17 cellular contexts compared by ENCODE assay signal in genomic region chr22:44379817-44380560, GRCh38.
"Had no signal": no experiment of that assay in that cellular context is flagged by ENCODE, and none has a peak within 500 bp of the region (broad histone marks: within the 10 kb centered on the region; RNA-seq: fewer than 3 reads in every experiment).

No MANE protein-coding gene starts in this region.

- DNase-seq: activated CD4-positive, alpha-beta memory T cell treated with anti-CD3 and anti-CD28 coated beads, Interleukin-2, amount 10 ng/mL, durations not matched to agents 7 days and 5 days; activated CD4-positive, alpha-beta T cell treated with anti-CD3 and anti-CD28 coated beads for 4 hours; activated effector memory CD4-positive, alpha-beta T cell treated with anti-CD3 and anti-CD28 coated beads, Interleukin-2, amount 50 U/mL, for 16 hours; activated T-cell treated with anti-CD3 and anti-CD28 coated beads, Interleukin-2, amount 50 U/mL, for 4 hours; amniotic stem cell; cerebellar nuclear complex; gastrocnemius medialis; hypothalamus; stimulated activated CD4-positive, alpha-beta T cell treated with anti-CD3 and anti-CD28 coated beads, Interleukin-2, amount 100 ng/mL, for 48 hours; stimulated activated naive B cell treated with anti-CD40 and anti-IgM and Interleukin-4, amounts not matched to agents 10 μg/mL and 1 μg/mL and 100 μg/mL, for 72 hours; T-helper 2 cell had no signal

- H3K27me3 ChIP-seq: body of pancreas, pancreas, tibial nerve had no signal

- H3K4me1 ChIP-seq: body of pancreas, gastrocnemius medialis, pancreas, tibial nerve had no signal

- H3K36me3 ChIP-seq: gastrocnemius medialis, pancreas, tibial nerve had no signal

- H3K4me3 Mint-ChIP-seq: activated CD4-positive, alpha-beta memory T cell treated with anti-CD3 and anti-CD28 coated beads, Interleukin-2, amount 10 ng/mL, durations not matched to agents 7 days and 5 days; activated naive CD8-positive, alpha-beta T cell; activated T-cell treated with anti-CD3 and anti-CD28 coated beads, Interleukin-2, amount 50 U/mL, for 4 hours; mesothelial cell of epicardium; stimulated activated naive B cell treated with anti-CD40 and anti-IgM and Interleukin-4, amounts not matched to agents 10 μg/mL and 1 μg/mL and 100 μg/mL, for 72 hours; WTC11 had no signal

- H3K27ac Mint-ChIP-seq: activated CD4-positive, alpha-beta memory T cell treated with anti-CD3 and anti-CD28 coated beads, Interleukin-2, amount 10 ng/mL, durations not matched to agents 7 days and 5 days; activated naive CD8-positive, alpha-beta T cell; mesothelial cell of epicardium; stimulated activated naive B cell treated with anti-CD40 and anti-IgM and Interleukin-4, amounts not matched to agents 10 μg/mL and 1 μg/mL and 100 μg/mL, for 72 hours; WTC11 had no signal

- H3K4me3 ChIP-seq: body of pancreas, gastrocnemius medialis, pancreas, tibial nerve had no signal

- ATAC-seq: activated T-cell treated with anti-CD3 and anti-CD28 coated beads, Interleukin-2, amount 50 U/mL, for 4 hours; body of pancreas; gastrocnemius medialis; pancreas; stimulated activated naive B cell treated with anti-CD40 and anti-IgM and Interleukin-4, amounts not matched to agents 10 μg/mL and 1 μg/mL and 100 μg/mL, for 72 hours; WTC11 had no signal

- H3K4me1 Mint-ChIP-seq: activated CD4-positive, alpha-beta memory T cell treated with anti-CD3 and anti-CD28 coated beads, Interleukin-2, amount 10 ng/mL, durations not matched to agents 7 days and 5 days; stimulated activated naive B cell treated with anti-CD40 and anti-IgM and Interleukin-4, amounts not matched to agents 10 μg/mL and 1 μg/mL and 100 μg/mL, for 72 hours; WTC11 had no signal

- H3K9me3 ChIP-seq: body of pancreas, gastrocnemius medialis, pancreas had no signal

- H3K27ac ChIP-seq: body of pancreas, gastrocnemius medialis, pancreas, tibial nerve had no signal
